1 cellular context compared by ENCODE assay signal in genomic region chr16:16417914-16418544, GRCh38. TPM values are rescaled to one million over a fixed set of nuclear protein-coding genes. Genes with fewer than 3 reads are reported as not detected.
"Had no signal": no experiment of that assay in that cellular context is flagged by ENCODE, and none has a peak within 500 bp of the region (broad histone marks: within the 10 kb centered on the region; RNA-seq: fewer than 3 reads in every experiment).

No MANE protein-coding gene starts in this region.

RNA-seq across cellular contexts. Expression of gene NPIPA7, which starts 39.1 kb away (rescaled TPM):
- polyA plus RNA-seq: IgD-negative memory B cell had no signal
